ENCODE assay signal across 8 cellular contexts in the genomic region with DNA sequence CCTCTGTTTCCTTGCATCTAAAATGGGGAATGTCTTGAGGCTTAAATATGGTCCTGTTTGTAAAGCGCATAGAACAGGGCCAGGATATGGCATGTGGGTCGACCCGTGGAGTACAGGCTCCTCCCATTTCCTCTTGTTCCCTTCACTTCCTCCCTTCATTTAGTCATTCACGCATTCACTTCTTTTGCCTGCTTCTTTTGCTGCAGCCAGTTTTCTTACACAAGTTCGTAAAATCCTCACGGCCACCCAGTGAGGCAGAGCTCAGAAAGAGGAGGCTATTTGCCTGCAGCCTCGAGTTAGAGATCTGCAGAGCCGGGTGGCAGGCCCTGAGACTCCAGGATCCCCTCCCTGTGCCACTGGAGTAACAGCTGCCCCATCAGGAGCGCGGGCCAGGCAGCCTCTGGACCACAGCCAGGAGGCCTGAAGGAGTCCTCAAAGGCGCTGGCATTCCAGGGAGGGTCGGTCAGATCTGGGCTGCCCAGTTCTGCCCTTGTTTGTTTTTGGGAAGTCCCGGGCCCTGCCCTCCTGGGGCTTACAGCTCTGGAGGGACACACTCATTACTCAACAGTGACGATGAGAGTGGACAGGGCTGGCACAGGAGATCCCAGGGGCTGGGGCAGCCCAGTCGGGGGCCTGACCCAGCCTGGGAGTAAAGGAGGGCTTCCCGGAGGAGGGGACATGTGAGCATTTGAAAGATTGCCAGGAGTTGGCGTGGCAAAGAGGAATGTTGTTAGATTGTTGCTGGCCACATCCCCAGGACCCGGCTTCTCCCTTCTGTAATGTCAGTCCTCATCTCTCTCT. TPM values are rescaled to one million over a fixed set of nuclear protein-coding genes. Genes with fewer than 3 reads are reported as not detected.
DNase-seq lines count a peak whose midpoint lies in the region; ATAC-seq and TF ChIP-seq lines count a peak whose summit lies in the region.

No MANE protein-coding gene starts in this region.

- peak overlapping the region; percentile 50 for H2AFZ ChIP-seq in GM23248

- in situ Hi-C loops in GM23248 (cut with MboI): no loop called here

- H3K9me3 ChIP-seq in A673 (ENCODE audit: low read depth, low read length, poor library complexity, severe bottlenecking): no peaks in the 10 kb centered on the region
- H3K9me3 ChIP-seq in GM23248 (ENCODE audit: low read depth): no peaks in the 10 kb centered on the region

- no peaks in the 10 kb centered on the region for H4K20me1 ChIP-seq in GM23248 (ENCODE audit: insufficient read depth)

- H3K4me3 Mint-ChIP-seq in WTC11: no peak overlapping the region

- H3F3A ChIP-seq in GM23248 (ENCODE audit: insufficient read depth): peaks cover 15% of the 10 kb centered on the region

- H3K36me3 ChIP-seq in A673 (ENCODE audit: insufficient read depth, low read length, poor library complexity, severe bottlenecking): peaks cover 29% of the 10 kb centered on the region
- peaks cover 13% of the 10 kb centered on the region; the same call in 1 of the 2 replicates for H3K36me3 ChIP-seq in GM23248 (ENCODE audit: low read depth)

- peak overlapping the region; percentile 91 for H3K27ac Mint-ChIP-seq in WTC11

- no peak overlapping the region for H3K4me3 ChIP-seq in A673 (ENCODE audit: low read depth, low read length, poor library complexity, severe bottlenecking)
- H3K4me3 ChIP-seq in GM23248: peak overlapping the region; percentile 41
- no peak overlapping the region for H3K4me3 ChIP-seq in fibroblast of pulmonary artery (replicated peaks; ENCODE audit: low read depth, low read length)
- no peak overlapping the region for H3K4me3 ChIP-seq in skin epidermis

- CTCF ChIA-PET in A673 (lab: Charles Lee): no interaction called here
- CTCF ChIA-PET in WTC11 (lab: Charles Lee): interaction anchor here (0.6 to 1.3 kb wide), 4 partner anchors 48 to 71 kb away, joined by 3 to 6 read pairs (median 4); no protein-coding TSS in a partner anchor

- H3K4me1 Mint-ChIP-seq in WTC11: peaks cover 45% of the 10 kb centered on the region

- H3K27me3 ChIP-seq in A673 (replicated peaks; ENCODE audit: insufficient read depth, low read depth, low read length, poor library complexity) (no peaks in the 10 kb centered on the region), GM23248 (replicated peaks; ENCODE audit: insufficient read depth) (no peaks in the 10 kb centered on the region)

- TF ChIP-seq CTCF in A673 (conservative IDR thresholded peaks at IDR 0.05; ENCODE audit: low read depth, low read length): no peak
- TF ChIP-seq CTCF in WTC11 (IDR thresholded peaks at IDR 0.05): no peak
- TF ChIP-seq CTCF in fibroblast of pulmonary artery (IDR thresholded peaks at IDR 0.05; ENCODE audit: low read length, missing control alignments): no peak

- peaks cover 38% of the 10 kb centered on the region for H3K36me3 Mint-ChIP-seq in WTC11

- peak overlapping the region; percentile 55 for H3K9ac ChIP-seq in GM23248

- H3K9me3 Mint-ChIP-seq in WTC11: no peaks in the 10 kb centered on the region

- no peaks in the 10 kb centered on the region for H3K27me3 Mint-ChIP-seq in WTC11 (ENCODE audit: low read depth)

- H3K79me2 ChIP-seq in GM23248 (ENCODE audit: insufficient read depth): peaks cover 84% of the 10 kb centered on the region

- H3K27ac ChIP-seq in A673 (ENCODE audit: low read depth, low read length, poor library complexity, severe bottlenecking): peak overlapping the region; percentile 65
- H3K27ac ChIP-seq in GM23248: peak overlapping the region; percentile 77
- H3K27ac ChIP-seq in skin epidermis: peak overlapping the region in 20 of 21 experiments; percentile 59 to 88 (median 74)

- BruUV-seq in A673 (replicated peaks; lab: Mats Ljungman, UMichigan): no TSS peak

- peak; percentile 38 for DNase-seq in A673 (ENCODE audit: low spot score)
- peak; percentile 85 for DNase-seq in GM23248
- DNase-seq in WTC11 (ENCODE audit: low spot score): no peak
- DNase-seq in fibroblast of pulmonary artery (ENCODE audit: low read depth): peak; percentile 82
- DNase-seq in DMS114 treated with DMSO at 0.1 percent for 48 hours (lab: John Stamatoyannopoulos, UW; ENCODE audit: unreplicated experiment): no peak
- no peak for DNase-seq in T-helper 9 cell

- H3K9me2 ChIP-seq in GM23248 (ENCODE audit: insufficient read depth): no peaks in the 10 kb centered on the region

- POLR2A ChIA-PET in A673 (lab: Charles Lee; ENCODE audit: low non-redundant PET): interaction anchor here (0.6 kb wide), 1 partner anchor 396 kb away, joined by 3 read pairs; no protein-coding TSS in a partner anchor
- POLR2A ChIA-PET in WTC11 (lab: Charles Lee): interaction anchor here (0.6 kb wide), 1 partner anchor 346 kb away, joined by 5 read pairs; no protein-coding TSS in a partner anchor

- H3K4me1 ChIP-seq in A673 (ENCODE audit: insufficient read depth, low read length, poor library complexity, severe bottlenecking) (peaks cover 20% of the 10 kb centered on the region), GM23248 (ENCODE audit: insufficient read depth) (peaks cover 30% of the 10 kb centered on the region)

- H3K4me2 ChIP-seq in GM23248 (ENCODE audit: unreplicated experiment): peak overlapping the region; percentile 60

- WGBS in GM23248 (ENCODE audit: low coverage in 1 of 2, low lambda C conversion rate in 2 of 2, missing lambda C conversion rate in 2 of 2), 2 experiments: 4% methylated on average over 18 of the region's 18 CpGs

- no peak for ATAC-seq in WTC11
- ATAC-seq in GM21360 (IDR thresholded peaks at IDR 0.05; ENCODE audit: unreplicated experiment): no peak

- intact Hi-C loops in A673 (cut with micrococcal nuclease; ENCODE audit: unreplicated experiment): no loop called here

TF ChIP-seq in WTC11, 78 proteins besides CTCF, POLR2A, EP300 and RAD21 (continues in another document):
- TF ChIP-seq, protein P1, sequence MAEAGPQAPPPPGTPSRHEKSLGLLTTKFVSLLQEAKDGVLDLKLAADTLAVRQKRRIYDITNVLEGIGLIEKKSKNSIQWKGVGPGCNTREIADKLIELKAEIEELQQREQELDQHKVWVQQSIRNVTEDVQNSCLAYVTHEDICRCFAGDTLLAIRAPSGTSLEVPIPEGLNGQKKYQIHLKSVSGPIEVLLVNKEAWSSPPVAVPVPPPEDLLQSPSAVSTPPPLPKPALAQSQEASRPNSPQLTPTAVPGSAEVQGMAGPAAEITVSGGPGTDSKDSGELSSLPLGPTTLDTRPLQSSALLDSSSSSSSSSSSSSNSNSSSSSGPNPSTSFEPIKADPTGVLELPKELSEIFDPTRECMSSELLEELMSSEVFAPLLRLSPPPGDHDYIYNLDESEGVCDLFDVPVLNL (CRISPR knock-in tag; IDR thresholded peaks at IDR 0.05; ENCODE audit: borderline replicate concordance, low read depth): no peak
- TF ChIP-seq ATF1 (CRISPR knock-in tag; IDR thresholded peaks at IDR 0.05) (no peak), MXD4 (CRISPR knock-in tag; IDR thresholded peaks at IDR 0.05; ENCODE audit: borderline replicate concordance) (no peak), CREB1 (CRISPR knock-in tag; IDR thresholded peaks at IDR 0.05) (no peak), ZNF138 (CRISPR knock-in tag; conservative IDR thresholded peaks at IDR 0.05) (no peak), TEAD4 (CRISPR knock-in tag; IDR thresholded peaks at IDR 0.05) (no peak), FOXJ3 (CRISPR knock-in tag; IDR thresholded peaks at IDR 0.05; ENCODE audit: borderline replicate concordance) (no peak)
- TF ChIP-seq, protein P2, sequence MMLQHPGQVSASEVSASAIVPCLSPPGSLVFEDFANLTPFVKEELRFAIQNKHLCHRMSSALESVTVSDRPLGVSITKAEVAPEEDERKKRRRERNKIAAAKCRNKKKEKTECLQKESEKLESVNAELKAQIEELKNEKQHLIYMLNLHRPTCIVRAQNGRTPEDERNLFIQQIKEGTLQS (CRISPR knock-in tag; conservative IDR thresholded peaks at IDR 0.05): no peak
- TF ChIP-seq, protein P3, sequence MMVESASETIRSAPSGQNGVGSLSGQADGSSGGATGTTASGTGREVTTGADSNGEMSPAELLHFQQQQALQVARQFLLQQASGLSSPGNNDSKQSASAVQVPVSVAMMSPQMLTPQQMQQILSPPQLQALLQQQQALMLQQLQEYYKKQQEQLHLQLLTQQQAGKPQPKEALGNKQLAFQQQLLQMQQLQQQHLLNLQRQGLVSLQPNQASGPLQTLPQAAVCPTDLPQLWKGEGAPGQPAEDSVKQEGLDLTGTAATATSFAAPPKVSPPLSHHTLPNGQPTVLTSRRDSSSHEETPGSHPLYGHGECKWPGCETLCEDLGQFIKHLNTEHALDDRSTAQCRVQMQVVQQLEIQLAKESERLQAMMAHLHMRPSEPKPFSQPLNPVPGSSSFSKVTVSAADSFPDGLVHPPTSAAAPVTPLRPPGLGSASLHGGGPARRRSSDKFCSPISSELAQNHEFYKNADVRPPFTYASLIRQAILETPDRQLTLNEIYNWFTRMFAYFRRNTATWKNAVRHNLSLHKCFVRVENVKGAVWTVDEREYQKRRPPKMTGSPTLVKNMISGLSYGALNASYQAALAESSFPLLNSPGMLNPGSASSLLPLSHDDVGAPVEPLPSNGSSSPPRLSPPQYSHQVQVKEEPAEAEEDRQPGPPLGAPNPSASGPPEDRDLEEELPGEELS (CRISPR knock-in tag; IDR thresholded peaks at IDR 0.05): no peak

RNA-seq across cellular contexts. Expression of a gene that starts 4.6 kb away (rescaled TPM):
- total RNA-seq in A673 (2021) (157 and 164 TPM in 2 replicates), WTC11 (2021) (98.9 to 107 TPM (median 103 TPM) in 3 replicates)
- total RNA-seq in GM23248 (2014; rRNA removed; shearing (Covaris generic)): 56.4 and 60.8 TPM in 2 replicates
- polyA plus RNA-seq in GM23248 (2016; fragmentation: Nextera tagmentation; extraction: Ambion mirVana): 47.3 and 48.7 TPM in 2 replicates

RNA-seq across cellular contexts. Expression of a gene that starts 54.6 kb away (rescaled TPM):
- total RNA-seq in A673 (2021) (3.0 and 7.4 TPM in 2 replicates), WTC11 (2021) (31.8 to 58.2 TPM (median 48.7 TPM) in 3 replicates)
- total RNA-seq in GM23248 (2014; rRNA removed; shearing (Covaris generic)): not detected in 2 replicates
- 0.20 and 0.27 TPM in 2 replicates for polyA plus RNA-seq in GM23248 (2016; fragmentation: Nextera tagmentation; extraction: Ambion mirVana)

Comparison
In these comparisons a context has a peak if more than half of its experiments do, and no peak if none do; other contexts are left out.
1. DNase-seq: peak in A673 (single experiment), GM23248 (single experiment) and fibroblast of pulmonary artery (single experiment); none in WTC11 (single experiment), DMS114 treated with DMSO at 0.1 percent for 48 hours (single experiment) and T-helper 9 cell (single experiment).
2. Peak in every context shown above with its lines, with median percentiles within 50 percentile points of each other: H3K27ac ChIP-seq.